28 cellular contexts compared by ENCODE assay signal in the genomic region with DNA sequence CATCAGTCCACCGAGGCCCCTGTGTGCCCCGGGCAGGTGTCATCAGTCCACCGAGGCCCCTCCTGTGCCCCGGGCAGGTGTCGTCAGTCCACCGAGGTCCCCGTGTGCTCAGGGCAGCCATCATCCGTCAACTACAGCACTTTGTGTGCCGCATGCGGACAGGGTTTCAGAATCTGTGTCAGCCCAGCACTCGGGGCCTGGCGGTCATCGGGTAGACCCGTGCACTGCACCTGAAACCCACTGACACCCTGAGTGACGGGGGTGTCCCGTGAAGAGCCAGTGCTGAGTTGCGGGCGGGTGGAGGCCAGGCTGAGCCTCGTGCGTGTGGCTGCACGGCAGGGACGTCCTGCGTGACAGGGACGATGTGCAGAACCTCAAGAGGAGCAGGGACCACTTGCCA. TPM values are rescaled to one million over a fixed set of nuclear protein-coding genes. Genes with fewer than 3 reads are reported as not detected.
"Had no signal": no experiment of that assay in that cellular context is flagged by ENCODE, and none has a peak within 500 bp of the region (broad histone marks: within the 10 kb centered on the region; RNA-seq: fewer than 3 reads in every experiment).

No MANE protein-coding gene starts in this region.

- ATAC-seq: left colon; naive thymus-derived CD8-positive, alpha-beta T cell; sciatic nerve; stimulated activated memory B cell treated with anti-CD40 and anti-IgM and Interleukin-4, amounts not matched to agents 10 μg/mL and 1 μg/mL and 100 μg/mL, for 72 hours; stimulated activated naive CD8-positive, alpha-beta T cell treated with anti-CD3 and anti-CD28 coated beads, Interleukin-15, amount 100 ng/mL, for 72 hours had no signal

- H3K36me3 ChIP-seq: left lung, lower lobe of right lung, neutrophil, pancreas, prostate gland, spleen, thyroid gland, transverse colon, upper lobe of left lung, uterus had no signal

- H3K9me3 ChIP-seq: left lung, lower lobe of right lung, neutrophil, pancreas, prostate gland, spleen, testis, thyroid gland, transverse colon, upper lobe of left lung, uterus had no signal

- H3K4me3 ChIP-seq: left lung, lower lobe of right lung, pancreas, prostate gland, skin epidermis, spleen, testis, thyroid gland, transverse colon, upper lobe of left lung, uterus had no signal

- H3K27me3 ChIP-seq: pancreas, testis, thyroid gland, upper lobe of left lung, uterus had no signal

- DNase-seq: immature natural killer cell; kidney; left colon; left lung; lower lobe of right lung; mammary epithelial cell; mesenchymal stem cell; naive thymus-derived CD8-positive, alpha-beta T cell; posterior cingulate gyrus; retina; spleen; stimulated activated CD4-positive, alpha-beta T cell treated with anti-CD3 and anti-CD28 coated beads, Interleukin-1b, Interleukin-23, amount 100 ng/mL, for 48 hours; stimulated activated CD4-positive, alpha-beta T cell treated with anti-CD3 and anti-CD28 coated beads, Interleukin-2, amount 100 ng/mL, for 48 hours; stimulated activated CD4-positive, alpha-beta T cell treated with anti-CD3 and anti-CD28 coated beads, Interleukin-4, amount 100 ng/mL, for 4 hours; stimulated activated CD8-positive, alpha-beta memory T cell treated with anti-CD3 and anti-CD28 coated beads, Interleukin-4, amount 100 ng/mL, for 48 hours; stimulated activated naive CD4-positive, alpha-beta T cell treated with Interleukin-2 at 50 U/mL for 16 hours; stimulated activated naive CD8-positive, alpha-beta T cell treated with anti-CD3 and anti-CD28 coated beads, Interleukin-15, amount 100 ng/mL, for 72 hours; transverse colon had no signal

- H3K27ac ChIP-seq: left lung, lower lobe of right lung, neutrophil, prostate gland, spleen, testis, thyroid gland, transverse colon, upper lobe of left lung, uterus had no signal

RNA-seq across cellular contexts. Expression of a gene that starts 38.4 kb away (rescaled TPM):
- total RNA-seq: naive thymus-derived CD8-positive, alpha-beta T cell had no signal
- polyA plus RNA-seq: naive thymus-derived CD8-positive, alpha-beta T cell had no signal
